ENCODE assay signal across 1 cellular context in the genomic region with DNA sequence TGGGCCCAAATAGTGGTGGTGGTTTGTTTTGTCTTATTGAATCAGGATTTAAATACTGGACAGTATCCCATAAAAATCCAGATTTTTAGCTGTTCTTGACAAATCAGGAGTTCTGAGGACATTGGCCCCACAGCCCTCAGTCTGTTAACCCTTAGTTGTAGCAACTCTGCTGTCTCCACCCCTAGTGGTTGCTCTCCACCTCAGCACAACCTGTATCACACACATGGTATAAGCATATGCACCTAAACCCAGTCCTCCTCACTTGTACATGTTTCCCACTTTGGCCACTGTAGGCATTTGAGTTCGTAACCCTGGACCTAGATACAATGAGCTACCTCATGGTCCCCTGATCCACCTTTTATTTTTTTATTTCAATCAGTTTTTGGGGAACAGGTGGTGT.
TF ChIP-seq lines count a peak whose summit lies in the region.

No MANE protein-coding gene starts in this region.

TF ChIP-seq in K562, 482 proteins besides CTCF, POLR2A, EP300 and RAD21:
- TF ChIP-seq SMARCA5 (IDR thresholded peaks at IDR 0.05) (no peak), SAFB (IDR thresholded peaks at IDR 0.05; ENCODE audit: borderline replicate concordance, low read depth, low read length) (no peak), TBL1XR1 (IDR thresholded peaks at IDR 0.05; ENCODE audit: low read length in 2 of 2) (no peak), STAG1 (CRISPR knock-in tag; IDR thresholded peaks at IDR 0.05; ENCODE audit: borderline replicate concordance) (no peak), SREBF2 (CRISPR knock-in tag; IDR thresholded peaks at IDR 0.05) (no peak), ZKSCAN1 (IDR thresholded peaks at IDR 0.05; ENCODE audit: low read depth, low read length) (no peak), ZNF780A (CRISPR knock-in tag; IDR thresholded peaks at IDR 0.05) (no peak), KDM2B (CRISPR knock-in tag; IDR thresholded peaks at IDR 0.05) (no peak), SRSF7 (optimal IDR thresholded peaks at IDR 0.05; ENCODE audit: low read depth, low read length) (no peak), OTX1 (CRISPR knock-in tag; IDR thresholded peaks at IDR 0.05) (no peak)
- TF ChIP-seq, protein P1, sequence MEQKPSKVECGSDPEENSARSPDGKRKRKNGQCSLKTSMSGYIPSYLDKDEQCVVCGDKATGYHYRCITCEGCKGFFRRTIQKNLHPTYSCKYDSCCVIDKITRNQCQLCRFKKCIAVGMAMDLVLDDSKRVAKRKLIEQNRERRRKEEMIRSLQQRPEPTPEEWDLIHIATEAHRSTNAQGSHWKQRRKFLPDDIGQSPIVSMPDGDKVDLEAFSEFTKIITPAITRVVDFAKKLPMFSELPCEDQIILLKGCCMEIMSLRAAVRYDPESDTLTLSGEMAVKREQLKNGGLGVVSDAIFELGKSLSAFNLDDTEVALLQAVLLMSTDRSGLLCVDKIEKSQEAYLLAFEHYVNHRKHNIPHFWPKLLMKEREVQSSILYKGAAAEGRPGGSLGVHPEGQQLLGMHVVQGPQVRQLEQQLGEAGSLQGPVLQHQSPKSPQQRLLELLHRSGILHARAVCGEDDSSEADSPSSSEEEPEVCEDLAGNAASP (IDR thresholded peaks at IDR 0.05) = no peak
- TF ChIP-seq, protein P2, sequence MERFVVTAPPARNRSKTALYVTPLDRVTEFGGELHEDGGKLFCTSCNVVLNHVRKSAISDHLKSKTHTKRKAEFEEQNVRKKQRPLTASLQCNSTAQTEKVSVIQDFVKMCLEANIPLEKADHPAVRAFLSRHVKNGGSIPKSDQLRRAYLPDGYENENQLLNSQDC (CRISPR knock-in tag; IDR thresholded peaks at IDR 0.05) = no peak
- TF ChIP-seq, protein P3, sequence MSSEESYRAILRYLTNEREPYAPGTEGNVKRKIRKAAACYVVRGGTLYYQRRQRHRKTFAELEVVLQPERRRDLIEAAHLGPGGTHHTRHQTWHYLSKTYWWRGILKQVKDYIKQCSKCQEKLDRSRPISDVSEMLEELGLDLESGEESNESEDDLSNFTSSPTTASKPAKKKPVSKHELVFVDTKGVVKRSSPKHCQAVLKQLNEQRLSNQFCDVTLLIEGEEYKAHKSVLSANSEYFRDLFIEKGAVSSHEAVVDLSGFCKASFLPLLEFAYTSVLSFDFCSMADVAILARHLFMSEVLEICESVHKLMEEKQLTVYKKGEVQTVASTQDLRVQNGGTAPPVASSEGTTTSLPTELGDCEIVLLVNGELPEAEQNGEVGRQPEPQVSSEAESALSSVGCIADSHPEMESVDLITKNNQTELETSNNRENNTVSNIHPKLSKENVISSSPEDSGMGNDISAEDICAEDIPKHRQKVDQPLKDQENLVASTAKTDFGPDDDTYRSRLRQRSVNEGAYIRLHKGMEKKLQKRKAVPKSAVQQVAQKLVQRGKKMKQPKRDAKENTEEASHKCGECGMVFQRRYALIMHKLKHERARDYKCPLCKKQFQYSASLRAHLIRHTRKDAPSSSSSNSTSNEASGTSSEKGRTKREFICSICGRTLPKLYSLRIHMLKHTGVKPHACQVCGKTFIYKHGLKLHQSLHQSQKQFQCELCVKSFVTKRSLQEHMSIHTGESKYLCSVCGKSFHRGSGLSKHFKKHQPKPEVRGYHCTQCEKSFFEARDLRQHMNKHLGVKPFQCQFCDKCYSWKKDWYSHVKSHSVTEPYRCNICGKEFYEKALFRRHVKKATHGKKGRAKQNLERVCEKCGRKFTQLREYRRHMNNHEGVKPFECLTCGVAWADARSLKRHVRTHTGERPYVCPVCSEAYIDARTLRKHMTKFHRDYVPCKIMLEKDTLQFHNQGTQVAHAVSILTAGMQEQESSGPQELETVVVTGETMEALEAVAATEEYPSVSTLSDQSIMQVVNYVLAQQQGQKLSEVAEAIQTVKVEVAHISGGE (CRISPR knock-in tag; IDR thresholded peaks at IDR 0.05) = no peak
- TF ChIP-seq, protein P4, sequence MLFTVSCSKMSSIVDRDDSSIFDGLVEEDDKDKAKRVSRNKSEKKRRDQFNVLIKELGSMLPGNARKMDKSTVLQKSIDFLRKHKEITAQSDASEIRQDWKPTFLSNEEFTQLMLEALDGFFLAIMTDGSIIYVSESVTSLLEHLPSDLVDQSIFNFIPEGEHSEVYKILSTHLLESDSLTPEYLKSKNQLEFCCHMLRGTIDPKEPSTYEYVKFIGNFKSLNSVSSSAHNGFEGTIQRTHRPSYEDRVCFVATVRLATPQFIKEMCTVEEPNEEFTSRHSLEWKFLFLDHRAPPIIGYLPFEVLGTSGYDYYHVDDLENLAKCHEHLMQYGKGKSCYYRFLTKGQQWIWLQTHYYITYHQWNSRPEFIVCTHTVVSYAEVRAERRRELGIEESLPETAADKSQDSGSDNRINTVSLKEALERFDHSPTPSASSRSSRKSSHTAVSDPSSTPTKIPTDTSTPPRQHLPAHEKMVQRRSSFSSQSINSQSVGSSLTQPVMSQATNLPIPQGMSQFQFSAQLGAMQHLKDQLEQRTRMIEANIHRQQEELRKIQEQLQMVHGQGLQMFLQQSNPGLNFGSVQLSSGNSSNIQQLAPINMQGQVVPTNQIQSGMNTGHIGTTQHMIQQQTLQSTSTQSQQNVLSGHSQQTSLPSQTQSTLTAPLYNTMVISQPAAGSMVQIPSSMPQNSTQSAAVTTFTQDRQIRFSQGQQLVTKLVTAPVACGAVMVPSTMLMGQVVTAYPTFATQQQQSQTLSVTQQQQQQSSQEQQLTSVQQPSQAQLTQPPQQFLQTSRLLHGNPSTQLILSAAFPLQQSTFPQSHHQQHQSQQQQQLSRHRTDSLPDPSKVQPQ (CRISPR knock-in tag; IDR thresholded peaks at IDR 0.05; ENCODE audit: borderline replicate concordance) = no peak
TF ChIP-seq in K562: peak in this region for 0.
